In genomic region chrX:274904-275475, GRCh38 we compare ENCODE assay signal across 1 cellular context.
TF ChIP-seq lines count a peak whose summit lies in the region.

No MANE protein-coding gene starts in this region.

TF ChIP-seq in HepG2, 621 proteins besides CTCF, POLR2A, EP300 and RAD21 (continued from another document and continues in another):
- TF ChIP-seq ZBTB26 (CRISPR knock-in tag; IDR thresholded peaks at IDR 0.05; ENCODE audit: borderline replicate concordance), result no peak
- peak; percentile 73; the same call in 1 of the 2 replicates for TF ChIP-seq RXRA (CRISPR knock-in tag; IDR thresholded peaks at IDR 0.05)
- TF ChIP-seq RNF2 (conservative IDR thresholded peaks at IDR 0.05; ENCODE audit: low read depth), result no peak
- 0 out of 2 replicates have a peak, but pooled peaks have one; percentile 16 for TF ChIP-seq DPF2 (CRISPR knock-in tag; IDR thresholded peaks at IDR 0.05; ENCODE audit: borderline replicate concordance, low read depth)
- peak; percentile 8; the same call in 1 of the 2 replicates for TF ChIP-seq MYC (CRISPR knock-in tag; IDR thresholded peaks at IDR 0.05; ENCODE audit: borderline replicate concordance)
- peak; percentile 65 for TF ChIP-seq GATAD2A (CRISPR knock-in tag; IDR thresholded peaks at IDR 0.05)
- TF ChIP-seq ZSCAN25 (CRISPR knock-in tag; IDR thresholded peaks at IDR 0.05), result peak; percentile 83; the same call in 1 of the 2 replicates
- TF ChIP-seq NR2C2 (CRISPR knock-in tag; IDR thresholded peaks at IDR 0.05; ENCODE audit: borderline replicate concordance), result peak; percentile 46; the same call in 1 of the 2 replicates
- peak; percentile 35; the same call in 1 of the 2 replicates for TF ChIP-seq ZBTB20 (CRISPR knock-in tag; IDR thresholded peaks at IDR 0.05; ENCODE audit: borderline replicate concordance, low read depth)
- TF ChIP-seq BCL3 (CRISPR knock-in tag; IDR thresholded peaks at IDR 0.05), result no peak
- peak; percentile 98 for TF ChIP-seq ZNF18 (CRISPR knock-in tag; IDR thresholded peaks at IDR 0.05; ENCODE audit: insufficient replicate concordance)
- peak; percentile 80; the same call in 1 of the 2 replicates for TF ChIP-seq THRA (CRISPR knock-in tag; IDR thresholded peaks at IDR 0.05; ENCODE audit: borderline replicate concordance)
- TF ChIP-seq TFDP2 (CRISPR knock-in tag; IDR thresholded peaks at IDR 0.05), result peak; percentile 53; the same call in 1 of the 2 replicates
- TF ChIP-seq SOX13 (IDR thresholded peaks at IDR 0.05), result no peak
- peak in 1 of 2 experiments; percentile 32; a peak in 1 of 4 replicates for TF ChIP-seq SOX13 (CRISPR knock-in tag; conservative IDR thresholded peaks at IDR 0.05 in 1 of 2, IDR thresholded peaks at IDR 0.05 in 1 of 2)
- TF ChIP-seq ZNF263 (CRISPR knock-in tag; IDR thresholded peaks at IDR 0.05), result peak; percentile 95
- TF ChIP-seq JDP2 (CRISPR knock-in tag; IDR thresholded peaks at IDR 0.05; ENCODE audit: borderline replicate concordance), result no peak
- TF ChIP-seq ETV5 (CRISPR knock-in tag; IDR thresholded peaks at IDR 0.05; ENCODE audit: borderline replicate concordance), result peak; percentile 84; the same call in 1 of the 2 replicates
- peak; percentile 57 to 87; a peak in 3 of 4 replicates for TF ChIP-seq NR2F1 (CRISPR knock-in tag; IDR thresholded peaks at IDR 0.05)
- peak; percentile 80; the same call in 1 of the 2 replicates for TF ChIP-seq MLX (CRISPR knock-in tag; IDR thresholded peaks at IDR 0.05)
- TF ChIP-seq FOXM1 (CRISPR knock-in tag; IDR thresholded peaks at IDR 0.05), result no peak
- TF ChIP-seq SKI (IDR thresholded peaks at IDR 0.05; ENCODE audit: partially characterized antibody), result peak; percentile 21
- no peak for TF ChIP-seq ZNF569 (CRISPR knock-in tag; IDR thresholded peaks at IDR 0.05; ENCODE audit: borderline replicate concordance)
- TF ChIP-seq ZNF331 (CRISPR knock-in tag; IDR thresholded peaks at IDR 0.05), result no peak; the same call in 1 of the 2 replicates
- TF ChIP-seq RXRB (CRISPR knock-in tag; IDR thresholded peaks at IDR 0.05; ENCODE audit: borderline replicate concordance), result peak; percentile 91
- TF ChIP-seq NFE2L2 (IDR thresholded peaks at IDR 0.05; ENCODE audit: low read length), result no peak
- no peak for TF ChIP-seq MBD4 (IDR thresholded peaks at IDR 0.05; ENCODE audit: borderline replicate concordance, low read length)
- TF ChIP-seq ZMYM2 (CRISPR knock-in tag; IDR thresholded peaks at IDR 0.05), result peak; percentile 85
- 0 out of 2 replicates have a peak, but pooled peaks have one; percentile 3 for TF ChIP-seq ZNF749 (CRISPR knock-in tag; IDR thresholded peaks at IDR 0.05; ENCODE audit: borderline replicate concordance)
- TF ChIP-seq ELF3 (CRISPR knock-in tag; IDR thresholded peaks at IDR 0.05), result peak; percentile 59; the same call in 1 of the 2 replicates
- TF ChIP-seq SRY (CRISPR knock-in tag; IDR thresholded peaks at IDR 0.05), result 0 out of 2 replicates have a peak, but pooled peaks have one; percentile 69
- peak; percentile 88 for TF ChIP-seq RARA (CRISPR knock-in tag; IDR thresholded peaks at IDR 0.05)
- peak; percentile 56 for TF ChIP-seq ELF1 (CRISPR knock-in tag; IDR thresholded peaks at IDR 0.05)
- no peak for TF ChIP-seq RFX1 (IDR thresholded peaks at IDR 0.05)
- TF ChIP-seq MTA1 (CRISPR knock-in tag; IDR thresholded peaks at IDR 0.05; ENCODE audit: borderline replicate concordance), result 0 out of 2 replicates have a peak, but pooled peaks have one; percentile 60
- TF ChIP-seq SOX6 (IDR thresholded peaks at IDR 0.05), result no peak
- TF ChIP-seq SOX6 (CRISPR knock-in tag; IDR thresholded peaks at IDR 0.05), result peak; percentile 22; the same call in 1 of the 2 replicates
- TF ChIP-seq HNF1A (IDR thresholded peaks at IDR 0.05; ENCODE audit: low read depth), result no peak
- peak; percentile 37; the same call in 1 of the 2 replicates for TF ChIP-seq HNF1A (CRISPR knock-in tag; IDR thresholded peaks at IDR 0.05; ENCODE audit: borderline replicate concordance)
- TF ChIP-seq KLF6 (CRISPR knock-in tag; IDR thresholded peaks at IDR 0.05), result no peak
- TF ChIP-seq CREBL2 (CRISPR knock-in tag; IDR thresholded peaks at IDR 0.05; ENCODE audit: borderline replicate concordance), result no peak
- TF ChIP-seq LCORL (IDR thresholded peaks at IDR 0.05), result no peak
- peak; percentile 42; the same call in 1 of the 2 replicates for TF ChIP-seq LCORL (CRISPR knock-in tag; IDR thresholded peaks at IDR 0.05)
- peak; percentile 44; the same call in 1 of the 2 replicates for TF ChIP-seq PHF21A (CRISPR knock-in tag; IDR thresholded peaks at IDR 0.05)
- peak; percentile 4; the same call in 1 of the 2 replicates for TF ChIP-seq POLR2G (IDR thresholded peaks at IDR 0.05; ENCODE audit: low read depth, low read length)
- 0 out of 2 replicates have a peak, but pooled peaks have one; percentile 34 for TF ChIP-seq ZSCAN21 (CRISPR knock-in tag; IDR thresholded peaks at IDR 0.05; ENCODE audit: borderline replicate concordance)
- TF ChIP-seq HIC2 (CRISPR knock-in tag; IDR thresholded peaks at IDR 0.05; ENCODE audit: low read depth), result peak; percentile 40; the same call in 1 of the 2 replicates
- peak; percentile 62 for TF ChIP-seq ARID5B (CRISPR knock-in tag; IDR thresholded peaks at IDR 0.05)
